In the genomic region with DNA sequence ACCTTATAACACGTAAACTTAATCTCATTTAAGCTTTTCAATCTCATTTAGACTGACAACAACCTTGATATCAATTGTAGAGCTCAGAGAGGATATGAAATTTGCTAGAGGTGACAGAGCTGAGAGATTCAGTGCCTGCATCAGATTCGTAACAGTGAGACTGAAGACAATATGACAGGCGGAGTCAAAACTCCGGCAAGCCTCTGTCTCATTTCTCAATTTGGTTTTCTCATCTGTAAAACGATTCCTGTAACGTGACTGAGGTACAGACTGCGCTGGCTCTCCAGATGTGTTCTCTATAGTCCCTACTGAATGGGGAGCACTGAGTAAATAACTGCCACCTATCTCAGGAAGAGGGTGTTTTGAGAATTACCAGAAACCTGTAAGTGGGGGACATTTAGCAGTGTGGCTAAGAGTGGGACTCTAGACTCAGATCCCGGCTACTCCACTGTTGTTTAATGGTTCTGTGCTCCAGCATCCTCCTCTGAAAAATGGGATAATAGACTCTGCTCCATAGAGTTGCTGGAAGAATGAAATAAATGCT, we compare ENCODE assay signal across 1 cellular context.
TF ChIP-seq lines count a peak whose summit lies in the region.

No MANE protein-coding gene starts in this region.

TF ChIP-seq in GM23338, 12 proteins besides CTCF, POLR2A, EP300 and RAD21:
- TF ChIP-seq, protein P1, sequence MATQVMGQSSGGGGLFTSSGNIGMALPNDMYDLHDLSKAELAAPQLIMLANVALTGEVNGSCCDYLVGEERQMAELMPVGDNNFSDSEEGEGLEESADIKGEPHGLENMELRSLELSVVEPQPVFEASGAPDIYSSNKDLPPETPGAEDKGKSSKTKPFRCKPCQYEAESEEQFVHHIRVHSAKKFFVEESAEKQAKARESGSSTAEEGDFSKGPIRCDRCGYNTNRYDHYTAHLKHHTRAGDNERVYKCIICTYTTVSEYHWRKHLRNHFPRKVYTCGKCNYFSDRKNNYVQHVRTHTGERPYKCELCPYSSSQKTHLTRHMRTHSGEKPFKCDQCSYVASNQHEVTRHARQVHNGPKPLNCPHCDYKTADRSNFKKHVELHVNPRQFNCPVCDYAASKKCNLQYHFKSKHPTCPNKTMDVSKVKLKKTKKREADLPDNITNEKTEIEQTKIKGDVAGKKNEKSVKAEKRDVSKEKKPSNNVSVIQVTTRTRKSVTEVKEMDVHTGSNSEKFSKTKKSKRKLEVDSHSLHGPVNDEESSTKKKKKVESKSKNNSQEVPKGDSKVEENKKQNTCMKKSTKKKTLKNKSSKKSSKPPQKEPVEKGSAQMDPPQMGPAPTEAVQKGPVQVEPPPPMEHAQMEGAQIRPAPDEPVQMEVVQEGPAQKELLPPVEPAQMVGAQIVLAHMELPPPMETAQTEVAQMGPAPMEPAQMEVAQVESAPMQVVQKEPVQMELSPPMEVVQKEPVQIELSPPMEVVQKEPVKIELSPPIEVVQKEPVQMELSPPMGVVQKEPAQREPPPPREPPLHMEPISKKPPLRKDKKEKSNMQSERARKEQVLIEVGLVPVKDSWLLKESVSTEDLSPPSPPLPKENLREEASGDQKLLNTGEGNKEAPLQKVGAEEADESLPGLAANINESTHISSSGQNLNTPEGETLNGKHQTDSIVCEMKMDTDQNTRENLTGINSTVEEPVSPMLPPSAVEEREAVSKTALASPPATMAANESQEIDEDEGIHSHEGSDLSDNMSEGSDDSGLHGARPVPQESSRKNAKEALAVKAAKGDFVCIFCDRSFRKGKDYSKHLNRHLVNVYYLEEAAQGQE (IDR thresholded peaks at IDR 0.05; ENCODE audit: unreplicated experiment), result no peak
- no peak for TF ChIP-seq JUNB (IDR thresholded peaks at IDR 0.05; ENCODE audit: unreplicated experiment)
- TF ChIP-seq ZNF331 (CRISPR knock-in tag; IDR thresholded peaks at IDR 0.05; ENCODE audit: low read depth), result no peak
- TF ChIP-seq EZH2 (IDR thresholded peaks at IDR 0.05; ENCODE audit: low read depth, unreplicated experiment), result peak; percentile 86
- TF ChIP-seq, protein P2, sequence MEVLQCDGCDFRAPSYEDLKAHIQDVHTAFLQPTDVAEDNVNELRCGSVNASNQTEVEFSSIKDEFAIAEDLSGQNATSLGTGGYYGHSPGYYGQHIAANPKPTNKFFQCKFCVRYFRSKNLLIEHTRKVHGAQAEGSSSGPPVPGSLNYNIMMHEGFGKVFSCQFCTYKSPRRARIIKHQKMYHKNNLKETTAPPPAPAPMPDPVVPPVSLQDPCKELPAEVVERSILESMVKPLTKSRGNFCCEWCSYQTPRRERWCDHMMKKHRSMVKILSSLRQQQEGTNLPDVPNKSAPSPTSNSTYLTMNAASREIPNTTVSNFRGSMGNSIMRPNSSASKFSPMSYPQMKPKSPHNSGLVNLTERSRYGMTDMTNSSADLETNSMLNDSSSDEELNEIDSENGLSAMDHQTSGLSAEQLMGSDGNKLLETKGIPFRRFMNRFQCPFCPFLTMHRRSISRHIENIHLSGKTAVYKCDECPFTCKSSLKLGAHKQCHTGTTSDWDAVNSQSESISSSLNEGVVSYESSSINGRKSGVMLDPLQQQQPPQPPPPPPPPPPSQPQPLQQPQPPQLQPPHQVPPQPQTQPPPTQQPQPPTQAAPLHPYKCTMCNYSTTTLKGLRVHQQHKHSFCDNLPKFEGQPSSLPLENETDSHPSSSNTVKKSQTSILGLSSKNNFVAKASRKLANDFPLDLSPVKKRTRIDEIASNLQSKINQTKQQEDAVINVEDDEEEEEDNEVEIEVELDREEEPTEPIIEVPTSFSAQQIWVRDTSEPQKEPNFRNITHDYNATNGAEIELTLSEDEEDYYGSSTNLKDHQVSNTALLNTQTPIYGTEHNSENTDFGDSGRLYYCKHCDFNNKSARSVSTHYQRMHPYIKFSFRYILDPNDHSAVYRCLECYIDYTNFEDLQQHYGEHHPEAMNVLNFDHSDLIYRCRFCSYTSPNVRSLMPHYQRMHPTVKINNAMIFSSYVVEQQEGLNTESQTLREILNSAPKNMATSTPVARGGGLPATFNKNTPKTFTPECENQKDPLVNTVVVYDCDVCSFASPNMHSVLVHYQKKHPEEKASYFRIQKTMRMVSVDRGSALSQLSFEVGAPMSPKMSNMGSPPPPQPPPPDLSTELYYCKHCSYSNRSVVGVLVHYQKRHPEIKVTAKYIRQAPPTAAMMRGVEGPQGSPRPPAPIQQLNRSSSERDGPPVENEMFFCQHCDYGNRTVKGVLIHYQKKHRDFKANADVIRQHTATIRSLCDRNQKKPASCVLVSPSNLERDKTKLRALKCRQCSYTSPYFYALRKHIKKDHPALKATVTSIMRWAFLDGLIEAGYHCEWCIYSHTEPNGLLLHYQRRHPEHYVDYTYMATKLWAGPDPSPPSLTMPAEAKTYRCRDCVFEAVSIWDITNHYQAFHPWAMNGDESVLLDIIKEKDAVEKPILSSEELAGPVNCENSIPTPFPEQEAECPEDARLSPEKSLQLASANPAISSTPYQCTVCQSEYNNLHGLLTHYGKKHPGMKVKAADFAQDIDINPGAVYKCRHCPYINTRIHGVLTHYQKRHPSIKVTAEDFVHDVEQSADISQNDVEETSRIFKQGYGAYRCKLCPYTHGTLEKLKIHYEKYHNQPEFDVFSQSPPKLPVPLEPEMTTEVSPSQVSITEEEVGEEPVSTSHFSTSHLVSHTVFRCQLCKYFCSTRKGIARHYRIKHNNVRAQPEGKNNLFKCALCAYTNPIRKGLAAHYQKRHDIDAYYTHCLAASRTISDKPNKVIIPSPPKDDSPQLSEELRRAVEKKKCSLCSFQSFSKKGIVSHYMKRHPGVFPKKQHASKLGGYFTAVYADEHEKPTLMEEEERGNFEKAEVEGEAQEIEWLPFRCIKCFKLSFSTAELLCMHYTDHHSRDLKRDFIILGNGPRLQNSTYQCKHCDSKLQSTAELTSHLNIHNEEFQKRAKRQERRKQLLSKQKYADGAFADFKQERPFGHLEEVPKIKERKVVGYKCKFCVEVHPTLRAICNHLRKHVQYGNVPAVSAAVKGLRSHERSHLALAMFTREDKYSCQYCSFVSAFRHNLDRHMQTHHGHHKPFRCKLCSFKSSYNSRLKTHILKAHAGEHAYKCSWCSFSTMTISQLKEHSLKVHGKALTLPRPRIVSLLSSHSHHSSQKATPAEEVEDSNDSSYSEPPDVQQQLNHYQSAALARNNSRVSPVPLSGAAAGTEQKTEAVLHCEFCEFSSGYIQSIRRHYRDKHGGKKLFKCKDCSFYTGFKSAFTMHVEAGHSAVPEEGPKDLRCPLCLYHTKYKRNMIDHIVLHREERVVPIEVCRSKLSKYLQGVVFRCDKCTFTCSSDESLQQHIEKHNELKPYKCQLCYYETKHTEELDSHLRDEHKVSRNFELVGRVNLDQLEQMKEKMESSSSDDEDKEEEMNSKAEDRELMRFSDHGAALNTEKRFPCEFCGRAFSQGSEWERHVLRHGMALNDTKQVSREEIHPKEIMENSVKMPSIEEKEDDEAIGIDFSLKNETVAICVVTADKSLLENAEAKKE (CRISPR knock-in tag; IDR thresholded peaks at IDR 0.05), result no peak
